In the genomic region with DNA sequence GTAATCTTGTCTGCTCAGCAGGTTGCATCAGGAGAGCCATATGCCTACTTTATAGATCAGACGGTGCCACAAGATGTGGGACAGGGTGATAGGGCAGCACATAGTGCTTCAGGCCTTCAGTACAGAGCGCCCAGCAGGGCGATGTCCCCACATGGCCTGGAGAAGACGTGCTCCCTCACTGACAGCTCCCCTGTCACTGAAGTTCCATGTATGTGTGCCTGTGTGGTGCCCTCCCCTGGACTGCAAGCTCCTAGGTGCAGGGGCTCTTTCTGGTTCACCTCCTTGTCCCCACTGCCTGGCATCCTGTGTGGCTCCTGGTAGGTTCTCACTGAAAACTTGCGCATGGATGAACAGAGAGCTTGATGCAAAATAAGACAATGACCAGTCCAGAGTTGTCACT, we compare ENCODE assay signal across 19 cellular contexts.
DNase-seq lines count a peak whose midpoint lies in the region; ATAC-seq, FAIRE-seq and TF ChIP-seq lines count a peak whose summit lies in the region.
"Had no signal": no experiment of that assay in that cellular context is flagged by ENCODE, and none has a peak within 500 bp of the region (broad histone marks: within the 10 kb centered on the region; RNA-seq: fewer than 3 reads in every experiment).

No MANE protein-coding gene starts in this region.

- ATAC-seq in stimulated activated effector memory CD8-positive, alpha-beta T cell treated with anti-CD3 and anti-CD28 coated beads, Interleukin-12 subunit alpha, Interleukin-12 subunit beta, amount 100 ng/mL, for 72 hours, result peak; percentile 24
- no peak for ATAC-seq in HG02970 (IDR thresholded peaks at IDR 0.05; ENCODE audit: low FRiP score, unreplicated experiment)
- ATAC-seq: A549 had no signal

- H4K20me1 ChIP-seq in H1 (replicated peaks in 1 of 2; ENCODE audit: control insufficient read depth in 1 of 2, insufficient read depth in 2 of 2, low read length in 2 of 2), result no peaks in the 10 kb centered on the region

- no peak overlapping the region for H4K91ac ChIP-seq in H1 (replicated peaks; ENCODE audit: insufficient read length, low read length)

- no peak for TF ChIP-seq CTCF in H1 (IDR thresholded peaks at IDR 0.05; ENCODE audit: control extremely low read depth in 1 of 3, insufficient read depth in 1 of 3, low read depth in 1 of 3, low read length in 3 of 3)

- no peaks in the 10 kb centered on the region for H3K9me3 ChIP-seq in H1 (ENCODE audit: insufficient read depth in 2 of 2, low read depth in 1 of 2, low read length in 1 of 2)
- H3K9me3 ChIP-seq: A549, HAP-1 had no signal

- TF ChIP-seq EP300 in H1 (IDR thresholded peaks at IDR 0.05; ENCODE audit: borderline replicate concordance in 1 of 2, low read depth in 2 of 2, low read length in 2 of 2), result no peak

- no peaks in the 10 kb centered on the region for H3K36me3 Mint-ChIP-seq in stimulated activated effector memory CD8-positive, alpha-beta T cell treated with anti-CD3 and anti-CD28 coated beads, Interleukin-12 subunit alpha, Interleukin-12 subunit beta, amount 100 ng/mL, for 72 hours
- H3K36me3 Mint-ChIP-seq: CD4-positive, alpha-beta memory T cell had no signal

- H3K27me3 ChIP-seq in H1 (replicated peaks in 1 of 4; ENCODE audit: control insufficient read depth in 3 of 4, extremely low read depth in 1 of 4, insufficient read depth in 3 of 4, low read length in 3 of 4), result peaks cover 0 to 3% (median 0%) of the 10 kb centered on the region in 4 experiments; a peak in 1 of 7 replicates

- peak; percentile 26 for DNase-seq in activated CD8-positive, alpha-beta memory T cell treated with anti-CD3 and anti-CD28 coated beads for 24 hours
- DNase-seq in activated CD8-positive, alpha-beta memory T cell treated with anti-CD3 and anti-CD28 coated beads, Interleukin-2, amount 50 U/mL, for 4 hours, result no peak
- DNase-seq in H1 (ENCODE audit: low read depth in 1 of 2, low spot score in 2 of 2) (no peak), mucosa of gallbladder (ENCODE audit: low spot score) (peak; percentile 4), ureter (ENCODE audit: low spot score) (no peak)
- DNase-seq in stimulated activated effector memory CD8-positive, alpha-beta T cell treated with anti-CD3 and anti-CD28 coated beads, Interleukin-12 subunit alpha, Interleukin-12 subunit beta, amount 100 ng/mL, for 72 hours (ENCODE audit: low spot score in 2 of 2), result no peak
- DNase-seq in activated effector memory CD4-positive, alpha-beta T cell treated with Interleukin-2 at 50 U/mL for 16 hours, result no peak
- DNase-seq: AML-193; CD4-positive, alpha-beta memory T cell; DMS153; DMS79; GDM1 had no signal

- H4K5ac ChIP-seq in H1 (ENCODE audit: insufficient read length, low read depth, low read length), result no peak overlapping the region

- H3K23me2 ChIP-seq in H1 (ENCODE audit: low read depth, low read length), result no peaks in the 10 kb centered on the region

- H2BK20ac ChIP-seq in H1 (ENCODE audit: low read length), result peak overlapping the region; percentile 11; the same call in 1 of the 2 replicates

- FAIRE-seq in H1 (lab: Jason Lieb, UNC), result no peak
- FAIRE-seq: A549, GM12892, GM18507 had no signal

- H3K4me1 ChIP-seq in H1 (replicated peaks in 1 of 4; ENCODE audit: control insufficient read depth in 3 of 4, insufficient read depth in 4 of 4, low read length in 3 of 4), result peaks cover 1 to 15% (median 9%) of the 10 kb centered on the region in 4 experiments; a peak in 6 of 7 replicates
- H3K4me1 ChIP-seq: A549, HAP-1 had no signal

- no peak overlapping the region for H3K56ac ChIP-seq in H1 (replicated peaks; ENCODE audit: insufficient read length, low read depth, low read length)

- no peak overlapping the region for H2BK120ac ChIP-seq in H1 (replicated peaks; ENCODE audit: low read depth, low read length)

- H3K4me1 Mint-ChIP-seq in stimulated activated effector memory CD8-positive, alpha-beta T cell treated with anti-CD3 and anti-CD28 coated beads, Interleukin-12 subunit alpha, Interleukin-12 subunit beta, amount 100 ng/mL, for 72 hours, result no peaks in the 10 kb centered on the region
- H3K4me1 Mint-ChIP-seq: CD4-positive, alpha-beta memory T cell had no signal

- no peaks in the 10 kb centered on the region for H3K79me2 ChIP-seq in H1 (ENCODE audit: control insufficient read depth in 1 of 2, insufficient read depth in 2 of 2, low read length in 2 of 2)

- H2BK5ac ChIP-seq in H1 (ENCODE audit: low read depth, low read length), result no peak overlapping the region

- no peaks in the 10 kb centered on the region for H3K79me1 ChIP-seq in H1 (ENCODE audit: low read depth, low read length)

- no peak overlapping the region for H3K4me3 Mint-ChIP-seq in stimulated activated effector memory CD8-positive, alpha-beta T cell treated with anti-CD3 and anti-CD28 coated beads, Interleukin-12 subunit alpha, Interleukin-12 subunit beta, amount 100 ng/mL, for 72 hours
- H3K4me3 Mint-ChIP-seq: CD4-positive, alpha-beta memory T cell had no signal

- no peak overlapping the region for H3K18ac ChIP-seq in H1 (ENCODE audit: extremely low read depth, low read length)

- no peak overlapping the region for H2BK12ac ChIP-seq in H1 (ENCODE audit: low read depth, low read length)

- no peak overlapping the region for H3K27ac Mint-ChIP-seq in stimulated activated effector memory CD8-positive, alpha-beta T cell treated with anti-CD3 and anti-CD28 coated beads, Interleukin-12 subunit alpha, Interleukin-12 subunit beta, amount 100 ng/mL, for 72 hours
- H3K27ac Mint-ChIP-seq: CD4-positive, alpha-beta memory T cell had no signal

- H3K27ac ChIP-seq in H1 (ENCODE audit: low read depth, low read length), result no peak overlapping the region
- H3K27ac ChIP-seq: 22Rv1, A549, C4-2B had no signal

- no peak overlapping the region for H3K4me2 ChIP-seq in H1 (ENCODE audit: insufficient read depth in 1 of 2, low read depth in 2 of 2, low read length in 2 of 2)
- H3K4me2 ChIP-seq: A549 had no signal

- CTCF ChIA-PET in H1 (lab: Charles Lee; ENCODE audit: partially characterized antibody), result interaction anchor here (0.7 to 1.7 kb wide), 4 partner anchors 75 to 264 kb away, joined by 3 to 5 read pairs (median 3); no protein-coding TSS in a partner anchor

- no peaks in the 10 kb centered on the region for H3K9me3 Mint-ChIP-seq in stimulated activated effector memory CD8-positive, alpha-beta T cell treated with anti-CD3 and anti-CD28 coated beads, Interleukin-12 subunit alpha, Interleukin-12 subunit beta, amount 100 ng/mL, for 72 hours

- H4K8ac ChIP-seq in H1 (ENCODE audit: extremely low read depth, insufficient read depth, low read length), result no peak overlapping the region

- no peak for TF ChIP-seq POLR2A in H1 (IDR thresholded peaks at IDR 0.05; ENCODE audit: control extremely low read depth in 1 of 2, low read depth in 2 of 2, low read length in 2 of 2)

- 95% methylated on average over 5 of the region's 5 CpGs; no CpG with 5 or more reads in 1 of the 2 experiments for WGBS in H1 (ENCODE audit: extremely low coverage in 1 of 2, insufficient coverage in 1 of 2, insufficient read length in 1 of 2, insufficient replicate concordance in 2 of 2, low coverage in 1 of 2, low lambda C conversion rate in 2 of 2, missing lambda C conversion rate in 1 of 2), 2 experiments

- POLR2A ChIA-PET in H1 (lab: Charles Lee; ENCODE audit: partially characterized antibody), result interaction anchor here (1.1 to 1.3 kb wide), 2 partner anchors 79 to 233 kb away, joined by 3 read pairs; partner anchors contain the start of gene GADD45G

- no peak overlapping the region for H3K4me3 ChIP-seq in H1 (ENCODE audit: extremely low read depth in 1 of 4, insufficient read depth in 2 of 4, low read depth in 3 of 4, low read length in 4 of 4)
- H3K4me3 ChIP-seq: A549, HAP-1 had no signal

- no peak overlapping the region for H3K23ac ChIP-seq in H1 (ENCODE audit: insufficient read length)

- H3K36me3 ChIP-seq in H1 (ENCODE audit: control insufficient read depth in 2 of 4, insufficient read depth in 4 of 4, low read length in 3 of 4), result no peaks in the 10 kb centered on the region
- H3K36me3 ChIP-seq: HAP-1 had no signal

- H2AK5ac ChIP-seq in H1 (ENCODE audit: low read depth, low read length), result no peak overlapping the region

- no peak overlapping the region for H3K14ac ChIP-seq in H1 (ENCODE audit: insufficient read length)

- H2AFZ ChIP-seq in H1 (ENCODE audit: low read length), result 0 out of 2 replicates have a peak overlapping the region, but pooled peaks have one; percentile 14

- H3K4ac ChIP-seq in H1 (replicated peaks; ENCODE audit: insufficient read length, low read depth, low read length), result no peak overlapping the region

- no peak for TF ChIP-seq RAD21 in H1 (IDR thresholded peaks at IDR 0.05 in 1 of 2, conservative IDR thresholded peaks at IDR 0.05 in 1 of 2; ENCODE audit: low read depth in 2 of 2, low read length in 2 of 2)

- H2BK15ac ChIP-seq in H1 (ENCODE audit: low read length), result no peak overlapping the region

- H3K9ac ChIP-seq in H1 (replicated peaks in 1 of 4; ENCODE audit: extremely low read depth in 1 of 4, low read depth in 3 of 4, low read length in 3 of 4), result no peak overlapping the region

TF ChIP-seq in H1, 55 proteins besides CTCF, POLR2A, EP300 and RAD21:
- TF ChIP-seq EGR1 (IDR thresholded peaks at IDR 0.05; ENCODE audit: borderline replicate concordance, low read depth, low read length) (no peak), SIX5 (IDR thresholded peaks at IDR 0.05; ENCODE audit: low read depth, low read length) (no peak), NRF1 (IDR thresholded peaks at IDR 0.05; ENCODE audit: low read depth, low read length) (no peak), BRCA1 (IDR thresholded peaks at IDR 0.05; ENCODE audit: low read depth, low read length) (no peak), SP1 (IDR thresholded peaks at IDR 0.05; ENCODE audit: low read depth, low read length) (no peak), TAF1 (IDR thresholded peaks at IDR 0.05; ENCODE audit: low read depth, low read length) (no peak), PHF8 (conservative IDR thresholded peaks at IDR 0.05; ENCODE audit: low read depth, low read length) (no peak), POU5F1 (IDR thresholded peaks at IDR 0.05; ENCODE audit: low read depth, low read length) (no peak), NANOG (IDR thresholded peaks at IDR 0.05; ENCODE audit: insufficient read depth, low read depth, low read length, poor library complexity, severe bottlenecking) (no peak), FOSL1 (IDR thresholded peaks at IDR 0.05; ENCODE audit: insufficient read depth, low read depth, low read length) (no peak)

Comparison
In these comparisons a context has a peak if more than half of its experiments do, and no peak if none do; other contexts are left out.
1. DNase-seq: peak in activated CD8-positive, alpha-beta memory T cell treated with anti-CD3 and anti-CD28 coated beads for 24 hours (single experiment) and mucosa of gallbladder (single experiment); none in activated CD8-positive, alpha-beta memory T cell treated with anti-CD3 and anti-CD28 coated beads, Interleukin-2, amount 50 U/mL, for 4 hours (single experiment), H1 (0 of 2), stimulated activated effector memory CD8-positive, alpha-beta T cell treated with anti-CD3 and anti-CD28 coated beads, Interleukin-12 subunit alpha, Interleukin-12 subunit beta, amount 100 ng/mL, for 72 hours (0 of 2), activated effector memory CD4-positive, alpha-beta T cell treated with Interleukin-2 at 50 U/mL for 16 hours (single experiment) and ureter (single experiment).